In genomic region chr2:233440714-233441113, GRCh38 we compare ENCODE assay signal across 21 cellular contexts.
DNase-seq lines count a peak whose midpoint lies in the region; ATAC-seq and TF ChIP-seq lines count a peak whose summit lies in the region.
"Had no signal": no experiment of that assay in that cellular context is flagged by ENCODE, and none has a peak within 500 bp of the region (broad histone marks: within the 10 kb centered on the region; RNA-seq: fewer than 3 reads in every experiment).

No MANE protein-coding gene starts in this region.

- H3K4me3 ChIP-seq in skeletal muscle tissue (ENCODE audit: low read length in 3 of 3): no peak overlapping the region
- H3K4me3 ChIP-seq: prostate gland, smooth muscle cell had no signal

- peaks cover 46 to 88% (median 52%) of the 10 kb centered on the region in 3 donors for H3K4me1 ChIP-seq in skeletal muscle tissue (ENCODE audit: control insufficient read depth in 3 of 3, insufficient read depth in 3 of 3, low read length in 3 of 3)
- H3K4me1 ChIP-seq: prostate gland had no signal

- no peak for TF ChIP-seq CTCF in chondrocyte (IDR thresholded peaks at IDR 0.05)

- peak overlapping the region; percentile 31 for H3K27ac ChIP-seq in skeletal muscle tissue (ENCODE audit: low read depth, low read length)
- H3K27ac ChIP-seq: C4-2B, prostate gland had no signal

- no peak overlapping the region for H3K4me3 Mint-ChIP-seq in T-cell
- H3K4me3 Mint-ChIP-seq in chondrocyte (ENCODE audit: unreplicated experiment): no peak overlapping the region
- H3K4me3 Mint-ChIP-seq: nephron progenitor cell had no signal

- no peaks in the 10 kb centered on the region for H3K27me3 ChIP-seq in skeletal muscle tissue (ENCODE audit: control insufficient read depth in 3 of 3, insufficient read depth in 3 of 3, low read length in 3 of 3)

- POLR2A ChIA-PET in T-cell (lab: Charles Lee) (no interaction called here), HEK293T (lab: Yijun Ruan, JAX) (no interaction called here)

- peak overlapping the region in 1 of 3 donors; percentile 33 for H3K9ac ChIP-seq in skeletal muscle tissue (ENCODE audit: low read depth in 1 of 3, low read length in 3 of 3)

- peak overlapping the region; percentile 79 to 84 for H3K27ac Mint-ChIP-seq in T-cell
- peak overlapping the region; percentile 63 for H3K27ac Mint-ChIP-seq in chondrocyte (ENCODE audit: unreplicated experiment)
- H3K27ac Mint-ChIP-seq: nephron progenitor cell had no signal

- H3K27me3 Mint-ChIP-seq in T-cell (no peaks in the 10 kb centered on the region), chondrocyte (ENCODE audit: low read depth) (no peaks in the 10 kb centered on the region)

- no peaks in the 10 kb centered on the region for H3K9me3 ChIP-seq in skeletal muscle tissue (ENCODE audit: control insufficient read depth in 3 of 3, low read length in 3 of 3)
- H3K9me3 ChIP-seq: prostate gland had no signal

- H3K9me3 Mint-ChIP-seq in T-cell (no peaks in the 10 kb centered on the region), chondrocyte (ENCODE audit: low read depth) (no peaks in the 10 kb centered on the region)
- H3K9me3 Mint-ChIP-seq: nephron progenitor cell had no signal

- peaks cover 62% of the 10 kb centered on the region for H3K36me3 Mint-ChIP-seq in T-cell
- H3K36me3 Mint-ChIP-seq in chondrocyte (ENCODE audit: low read depth): peaks cover 31% of the 10 kb centered on the region

- DNase-seq in activated effector memory CD4-positive, alpha-beta T cell treated with anti-CD3 and anti-CD28 coated beads, Interleukin-2, amount 50 U/mL, for 16 hours: peak; percentile 38
- DNase-seq in activated effector memory CD4-positive, alpha-beta T cell treated with Interleukin-2 at 50 U/mL for 16 hours: no peak
- no peak for DNase-seq in T-cell
- DNase-seq in chondrocyte (ENCODE audit: low spot score): peak; percentile 79
- DNase-seq in ecto neural progenitor cell (ENCODE audit: low spot score): no peak
- no peak for DNase-seq in HEK293T (ENCODE audit: extremely low spot score)
- no peak for DNase-seq in epidermal melanocyte (ENCODE audit: insufficient read length, low spot score)
- DNase-seq: ACHN; DMS53; mesenchymal stem cell; MM.1S; NCI-H1694; NCI-H82; nephron progenitor cell; OCI-M1; SHP77; stimulated activated CD4-positive, alpha-beta T cell treated with anti-CD3 and anti-CD28 coated beads, Interleukin-4, amount 100 ng/mL, for 4 hours had no signal

- H3K4me1 Mint-ChIP-seq in T-cell: peaks cover 23 to 31% (median 30%) of the 10 kb centered on the region in 3 donors
- H3K4me1 Mint-ChIP-seq in chondrocyte (ENCODE audit: low read depth): peaks cover 20% of the 10 kb centered on the region

- peaks cover 66 to 91% (median 78%) of the 10 kb centered on the region in 3 donors for H3K36me3 ChIP-seq in skeletal muscle tissue (ENCODE audit: control insufficient read depth in 3 of 3, insufficient read depth in 3 of 3, low read length in 3 of 3)

- CTCF ChIA-PET in T-cell (lab: Charles Lee) (interaction anchor here (0.5 to 1.7 kb wide), 3 partner anchors 19 to 36 kb away, joined by 3 to 7 read pairs (median 4); no protein-coding TSS in a partner anchor), HEK293T (lab: Yijun Ruan, JAX) (no interaction called here)

- ATAC-seq in T-cell (replicated peaks in 1 of 4): no peak

TF ChIP-seq in HEK293T, 16 proteins besides CTCF, POLR2A, EP300 and RAD21:
- no peak for TF ChIP-seq FOXM1 (IDR thresholded peaks at IDR 0.05; ENCODE audit: borderline replicate concordance)
- TF ChIP-seq SP1 (IDR thresholded peaks at IDR 0.05): no peak
- TF ChIP-seq CTBP1 (IDR thresholded peaks at IDR 0.05; ENCODE audit: borderline replicate concordance): no peak
- TF ChIP-seq HDGF (IDR thresholded peaks at IDR 0.05; ENCODE audit: borderline replicate concordance): no peak
- TF ChIP-seq NFRKB (IDR thresholded peaks at IDR 0.05): no peak
- no peak for TF ChIP-seq L3MBTL2 (conservative IDR thresholded peaks at IDR 0.05)
- TF ChIP-seq ELF4 (IDR thresholded peaks at IDR 0.05): no peak
- TF ChIP-seq BHLHE40 (IDR thresholded peaks at IDR 0.05; ENCODE audit: borderline replicate concordance): no peak
- TF ChIP-seq ZNF384 (IDR thresholded peaks at IDR 0.05): no peak
- TF ChIP-seq FOXA1 (IDR thresholded peaks at IDR 0.05): no peak
- no peak for TF ChIP-seq PKNOX1 (IDR thresholded peaks at IDR 0.05)
- no peak for TF ChIP-seq LEF1 (IDR thresholded peaks at IDR 0.05; ENCODE audit: borderline replicate concordance)
- TF ChIP-seq ARNT (IDR thresholded peaks at IDR 0.05): no peak
- TF ChIP-seq TARDBP (IDR thresholded peaks at IDR 0.05): no peak
- no peak for TF ChIP-seq FOXK2 (IDR thresholded peaks at IDR 0.05)
- no peak for TF ChIP-seq SUZ12 (IDR thresholded peaks at IDR 0.05)

Comparison
In these comparisons a context has a peak if more than half of its experiments do, and no peak if none do; other contexts are left out.
1. DNase-seq: peak in activated effector memory CD4-positive, alpha-beta T cell treated with anti-CD3 and anti-CD28 coated beads, Interleukin-2, amount 50 U/mL, for 16 hours (single experiment) and chondrocyte (single experiment); none in activated effector memory CD4-positive, alpha-beta T cell treated with Interleukin-2 at 50 U/mL for 16 hours (single experiment), T-cell (0 of 34), ecto neural progenitor cell (single experiment), HEK293T (single experiment) and epidermal melanocyte (single experiment).